21 cellular contexts compared by ENCODE assay signal in genomic region chr16:51237207-51237606, GRCh38.
DNase-seq lines count a peak whose midpoint lies in the region; ATAC-seq and TF ChIP-seq lines count a peak whose summit lies in the region.
"Had no signal": no experiment of that assay in that cellular context is flagged by ENCODE, and none has a peak within 500 bp of the region (broad histone marks: within the 10 kb centered on the region; RNA-seq: fewer than 3 reads in every experiment).

No MANE protein-coding gene starts in this region.

- H3K23ac ChIP-seq in neuronal stem cell (ENCODE audit: low read depth, low read length, poor library complexity): no peak overlapping the region

- H2AK5ac ChIP-seq in neuronal stem cell (ENCODE audit: low read depth, low read length): no peak overlapping the region

- H3K27ac ChIP-seq in esophagus muscularis mucosa (replicated peaks in 1 of 4) (no peak overlapping the region), neuronal stem cell (replicated peaks; ENCODE audit: low read length) (no peak overlapping the region)
- H3K27ac ChIP-seq: 22Rv1, GM23248 had no signal

- H2BK12ac ChIP-seq in neuronal stem cell (ENCODE audit: low read length): no peak overlapping the region

- H3K9me3 ChIP-seq in esophagus muscularis mucosa: no peaks in the 10 kb centered on the region
- H3K9me3 ChIP-seq in neuronal stem cell (replicated peaks in 1 of 2; ENCODE audit: control insufficient read depth in 2 of 2, insufficient read depth in 1 of 2, low read depth in 1 of 2, low read length in 2 of 2): peaks cover 0 to 4% of the 10 kb centered on the region in 2 donors
- H3K9me3 ChIP-seq: BE2C had no signal

- no peak overlapping the region for H3K14ac ChIP-seq in neuronal stem cell (ENCODE audit: low read length)

- peaks cover 0 to 21% (median 0%) of the 10 kb centered on the region in 4 donors for H3K27me3 ChIP-seq in esophagus muscularis mucosa
- H3K27me3 ChIP-seq in neuronal stem cell (ENCODE audit: control insufficient read depth in 3 of 3, insufficient read depth in 3 of 3, low read depth in 1 of 3, low read length in 3 of 3): no peaks in the 10 kb centered on the region
- H3K27me3 ChIP-seq: BE2C had no signal

- 53% methylated on average over 2 of the region's 2 CpGs for WGBS in esophagus muscularis mucosa
- WGBS in neuronal stem cell (ENCODE audit: extremely low coverage in 2 of 2, insufficient read length in 2 of 2, insufficient replicate concordance in 1 of 2), 2 donors: no CpG with 5 or more reads among the region's 2 CpGs

- no peak overlapping the region for H3K9ac ChIP-seq in neuronal stem cell (ENCODE audit: low read depth, low read length, poor library complexity)
- H3K9ac ChIP-seq: GM23248 had no signal

- no peak overlapping the region for H2BK120ac ChIP-seq in neuronal stem cell (ENCODE audit: low read depth, low read length)

- no peak overlapping the region for H3K4me3 ChIP-seq in esophagus muscularis mucosa
- H3K4me3 ChIP-seq in neuronal stem cell (ENCODE audit: low read length in 2 of 2): no peak overlapping the region
- H3K4me3 ChIP-seq: GM23248 had no signal

- no peak overlapping the region for H2AFZ ChIP-seq in neuronal stem cell (ENCODE audit: low read length)
- H2AFZ ChIP-seq: GM23248 had no signal

- H3K36me3 ChIP-seq in esophagus muscularis mucosa (no peaks in the 10 kb centered on the region), neuronal stem cell (replicated peaks in 1 of 2; ENCODE audit: control insufficient read depth in 2 of 2, insufficient read depth in 2 of 2, low read length in 2 of 2) (no peaks in the 10 kb centered on the region)
- H3K36me3 ChIP-seq: BE2C had no signal

- ATAC-seq in HG03025 (IDR thresholded peaks at IDR 0.05; ENCODE audit: low FRiP score, unreplicated experiment) (no peak), GM18520 (IDR thresholded peaks at IDR 0.05; ENCODE audit: unreplicated experiment) (no peak)

- no peak for TF ChIP-seq CTCF in esophagus muscularis mucosa (IDR thresholded peaks at IDR 0.05)

- peak overlapping the region; percentile 6 for H3K18ac ChIP-seq in neuronal stem cell (ENCODE audit: low read length)

- H4K91ac ChIP-seq in neuronal stem cell (ENCODE audit: low read depth, low read length, poor library complexity): no peak overlapping the region

- H3K4me2 ChIP-seq in neuronal stem cell (ENCODE audit: insufficient read depth, low read length, poor library complexity, severe bottlenecking): no peak overlapping the region

- no peak for TF ChIP-seq POLR2A in esophagus muscularis mucosa (IDR thresholded peaks at IDR 0.05; ENCODE audit: low read depth)

- DNase-seq in NCI-H748 (lab: John Stamatoyannopoulos, UW; ENCODE audit: unreplicated experiment) (peak; percentile 9), NCI-H748 treated with DMSO at 0.1 percent for 48 hours (lab: John Stamatoyannopoulos, UW) (no peak), esophagus muscularis mucosa (ENCODE audit: extremely low spot score) (peak; percentile 70), neuronal stem cell (ENCODE audit: low spot score) (no peak), DMS53 treated with DMSO at 0.1 percent for 48 hours (lab: John Stamatoyannopoulos, UW; ENCODE audit: unreplicated experiment) (no peak)
- DNase-seq in stimulated activated CD4-positive, alpha-beta T cell treated with anti-CD3 and anti-CD28 coated beads, Interleukin-4, amount 100 ng/mL, for 4 hours: no peak
- DNase-seq: BE2C; Calu3; CD4-positive, alpha-beta T cell; DMS79; GM23248; Kasumi-1; MM.1S; NCI-H1694; NCI-H526 treated with DMSO at 0.1 percent for 48 hours; NK-92 treated with Interleukin-12 subunit alpha and Interleukin-12 subunit beta, amount 100 ng/mL, for 24 hours; OCI-M1; RPMI8226 had no signal

- TF ChIP-seq EP300 in esophagus muscularis mucosa (IDR thresholded peaks at IDR 0.05): no peak

- H2BK5ac ChIP-seq in neuronal stem cell (ENCODE audit: low read length): no peak overlapping the region

- H2BK15ac ChIP-seq in neuronal stem cell (ENCODE audit: low read length): no peak overlapping the region

- H3K4ac ChIP-seq in neuronal stem cell (ENCODE audit: low read length): no peak overlapping the region

- intact Hi-C loops in esophagus muscularis mucosa (cut with DNase I): no loop called here

- no peak overlapping the region for H4K8ac ChIP-seq in neuronal stem cell (ENCODE audit: low read depth, low read length)

- H3K4me1 ChIP-seq in esophagus muscularis mucosa: no peaks in the 10 kb centered on the region
- H3K4me1 ChIP-seq in neuronal stem cell (ENCODE audit: control insufficient read depth in 2 of 2, insufficient read depth in 1 of 2, low read depth in 1 of 2, low read length in 2 of 2): peaks cover 0 to 6% of the 10 kb centered on the region in 2 donors
- H3K4me1 ChIP-seq: BE2C had no signal

- H3K79me1 ChIP-seq in neuronal stem cell (ENCODE audit: low read depth, low read length): no peaks in the 10 kb centered on the region

Comparison
In these comparisons a context has a peak if more than half of its experiments do, and no peak if none do; other contexts are left out.
1. DNase-seq: peak in NCI-H748 (single experiment) and esophagus muscularis mucosa (single experiment); none in NCI-H748 treated with DMSO at 0.1 percent for 48 hours (single experiment), neuronal stem cell (single experiment), stimulated activated CD4-positive, alpha-beta T cell treated with anti-CD3 and anti-CD28 coated beads, Interleukin-4, amount 100 ng/mL, for 4 hours (0 of 2) and DMS53 treated with DMSO at 0.1 percent for 48 hours (single experiment).